In the genomic region with DNA sequence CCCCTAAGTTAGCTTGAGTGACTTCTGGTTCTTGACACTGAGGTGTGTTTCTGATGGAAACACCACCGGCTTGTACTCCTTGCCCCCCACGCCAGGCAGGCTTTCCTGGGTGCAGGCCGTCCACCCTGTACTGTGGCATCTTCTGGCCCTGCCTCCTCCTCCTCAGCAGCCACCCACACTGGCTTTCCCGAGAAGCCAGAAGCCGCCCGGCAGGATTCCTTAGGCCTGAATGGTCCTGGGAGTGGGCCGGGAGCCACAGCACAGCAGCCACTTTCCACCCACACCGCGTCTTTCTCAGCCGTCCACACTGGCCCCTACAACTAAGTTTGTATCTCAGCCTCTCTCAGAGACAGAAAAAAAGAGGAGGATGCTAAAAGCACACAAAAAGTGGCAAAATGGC, we compare ENCODE assay signal across 12 cellular contexts. TPM values are rescaled to one million over a fixed set of nuclear protein-coding genes. Genes with fewer than 3 reads are reported as not detected.
DNase-seq lines count a peak whose midpoint lies in the region; ATAC-seq and TF ChIP-seq lines count a peak whose summit lies in the region.
"Had no signal": no experiment of that assay in that cellular context is flagged by ENCODE, and none has a peak within 500 bp of the region (broad histone marks: within the 10 kb centered on the region; RNA-seq: fewer than 3 reads in every experiment).

No MANE protein-coding gene starts in this region.

- H2BK12ac ChIP-seq in mesenchymal stem cell (ENCODE audit: low read length in 2 of 2) = peak overlapping the region in 1 of 2 experiments; percentile 48

- no peak overlapping the region for H2AK5ac ChIP-seq in mesenchymal stem cell (ENCODE audit: low read length, severe bottlenecking)

- no peak overlapping the region for H3K9ac ChIP-seq in mesenchymal stem cell (ENCODE audit: low read length)

- H4K91ac ChIP-seq in mesenchymal stem cell (ENCODE audit: low read length) = peak overlapping the region; percentile 62

- no peaks in the 10 kb centered on the region for H3K9me3 Mint-ChIP-seq in chondrocyte (ENCODE audit: low read depth)
- H3K9me3 Mint-ChIP-seq: T-helper 1 cell treated with Interleukin-12 subunit alpha and Interleukin-12 subunit beta and Interleukin-4 antibody, amounts not matched to agents 30 μg/mL and 1 μg/mL, for 36 hours had no signal

- no peak overlapping the region for H3K4me2 ChIP-seq in mesenchymal stem cell (ENCODE audit: low read length, poor library complexity, severe bottlenecking)

- no peak overlapping the region for H2AFZ ChIP-seq in mesenchymal stem cell (ENCODE audit: low read depth, low read length)

- H3K27me3 ChIP-seq in mesenchymal stem cell (ENCODE audit: control insufficient read depth in 1 of 2, insufficient read depth in 1 of 2, low read length in 2 of 2) = no peaks in the 10 kb centered on the region
- H3K27me3 ChIP-seq in vagina = no peaks in the 10 kb centered on the region

- intact Hi-C loops in Right ventricle myocardium superior (cut with DNase I) (no loop called here), cardiac septum (cut with DNase I) (no loop called here), vagina (cut with DNase I) (no loop called here)

- no peak for TF ChIP-seq POLR2A in vagina (IDR thresholded peaks at IDR 0.05)

- TF ChIP-seq CTCF in chondrocyte (IDR thresholded peaks at IDR 0.05) = no peak
- no peak for TF ChIP-seq CTCF in vagina (IDR thresholded peaks at IDR 0.05)

- H3K79me1 ChIP-seq in mesenchymal stem cell (replicated peaks; ENCODE audit: low read length, poor library complexity, severe bottlenecking) = peaks cover 4% of the 10 kb centered on the region

- H3K4me1 ChIP-seq in mesenchymal stem cell (ENCODE audit: control insufficient read depth, insufficient read depth, low read depth, low read length) (peaks cover 19% of the 10 kb centered on the region), vagina (peaks cover 32% of the 10 kb centered on the region)

- H3K4me3 ChIP-seq in mesenchymal stem cell (ENCODE audit: insufficient read depth in 1 of 2, low read depth in 1 of 2, low read length in 2 of 2) (no peak overlapping the region), vagina (no peak overlapping the region)
- H3K4me3 ChIP-seq: tibial artery had no signal

- no peak overlapping the region for H3K14ac ChIP-seq in mesenchymal stem cell (ENCODE audit: low read length in 2 of 2)

- H3K4ac ChIP-seq in mesenchymal stem cell (ENCODE audit: low read depth in 1 of 2, low read length in 2 of 2) = peak overlapping the region in 1 of 2 experiments; percentile 56

- no peak overlapping the region for H2BK120ac ChIP-seq in mesenchymal stem cell (ENCODE audit: low read depth, low read length)

- peak; percentile 24 for DNase-seq in Right ventricle myocardium superior
- no peak for DNase-seq in cardiac septum (ENCODE audit: low spot score)
- peak; percentile 82 for DNase-seq in chondrocyte (ENCODE audit: low spot score)
- DNase-seq in mesenchymal stem cell = no peak
- peak in 1 of 2 donors; percentile 96 for DNase-seq in vagina (ENCODE audit: extremely low spot score in 2 of 2)
- no peak for DNase-seq in left lobe of liver (ENCODE audit: low spot score)
- DNase-seq: activated naive CD4-positive, alpha-beta T cell treated with anti-CD3 and anti-CD28 coated beads, Interleukin-2, amount 50 U/mL, for 16 hours; NCI-H2171 treated with DMSO at 0.1 percent for 48 hours; tibial artery had no signal

- no peak overlapping the region for H3K4me3 Mint-ChIP-seq in chondrocyte (ENCODE audit: unreplicated experiment)
- H3K4me3 Mint-ChIP-seq: T-helper 1 cell treated with Interleukin-12 subunit alpha and Interleukin-12 subunit beta and Interleukin-4 antibody, amounts not matched to agents 30 μg/mL and 1 μg/mL, for 36 hours had no signal

- H3K9me3 ChIP-seq in mesenchymal stem cell (ENCODE audit: control insufficient read depth, low read length) (no peaks in the 10 kb centered on the region), vagina (no peaks in the 10 kb centered on the region)
- H3K9me3 ChIP-seq: tibial artery had no signal

- WGBS in mesenchymal stem cell = 77% methylated on average over 7 of the region's 10 CpGs

- peaks cover 0 to 3% of the 10 kb centered on the region in 2 experiments for H3K36me3 ChIP-seq in mesenchymal stem cell (ENCODE audit: control insufficient read depth in 1 of 2, insufficient read depth in 2 of 2, low read depth in 1 of 2, low read length in 2 of 2)
- no peaks in the 10 kb centered on the region for H3K36me3 ChIP-seq in vagina
- H3K36me3 ChIP-seq: tibial artery had no signal

- no peaks in the 10 kb centered on the region for H3K27me3 Mint-ChIP-seq in chondrocyte (ENCODE audit: low read depth)

- no peak overlapping the region for H2BK5ac ChIP-seq in mesenchymal stem cell (ENCODE audit: low read depth, low read length, poor library complexity, severe bottlenecking)

- peak overlapping the region; percentile 68 for H3K27ac Mint-ChIP-seq in chondrocyte (ENCODE audit: unreplicated experiment)
- H3K27ac Mint-ChIP-seq: T-helper 1 cell treated with Interleukin-12 subunit alpha and Interleukin-12 subunit beta and Interleukin-4 antibody, amounts not matched to agents 30 μg/mL and 1 μg/mL, for 36 hours had no signal

- ATAC-seq in Right ventricle myocardium superior (ENCODE audit: poor library complexity) (no peak), GM21381 (IDR thresholded peaks at IDR 0.05; ENCODE audit: unreplicated experiment) (no peak), GM19463 (IDR thresholded peaks at IDR 0.05; ENCODE audit: unreplicated experiment) (no peak), left lobe of liver (no peak)

- H4K8ac ChIP-seq in mesenchymal stem cell (ENCODE audit: low read length) = peak overlapping the region; percentile 66

- H3K27ac ChIP-seq in mesenchymal stem cell (ENCODE audit: low read length, poor library complexity, severe bottlenecking) = no peak overlapping the region
- H3K27ac ChIP-seq in vagina = peak overlapping the region; percentile 75
- H3K27ac ChIP-seq: tibial artery had no signal

- H3K18ac ChIP-seq in mesenchymal stem cell (ENCODE audit: low read depth in 1 of 2, low read length in 2 of 2) = peak overlapping the region in 1 of 2 experiments; percentile 61

- peak overlapping the region; percentile 12 for H2BK15ac ChIP-seq in mesenchymal stem cell (ENCODE audit: low read depth, poor library complexity, severe bottlenecking)

- H3K36me3 Mint-ChIP-seq in chondrocyte (ENCODE audit: low read depth) = no peaks in the 10 kb centered on the region

- H3K23ac ChIP-seq in mesenchymal stem cell (ENCODE audit: low read length in 2 of 2) = no peak overlapping the region

- H3K4me1 Mint-ChIP-seq in chondrocyte (ENCODE audit: low read depth) = peaks cover 26% of the 10 kb centered on the region

RNA-seq across cellular contexts. Expression of a gene that starts 2.1 kb away (rescaled TPM):
- total RNA-seq in Right ventricle myocardium superior = 13.8 TPM
- 7.9 TPM for total RNA-seq in cardiac septum
- 0.99 to 5.4 TPM (median 5.1 TPM) in 3 replicates for total RNA-seq in chondrocyte
- 34.5 TPM for polyA plus RNA-seq in mesenchymal stem cell (2013, experiment 1 of 2)
- polyA plus RNA-seq in mesenchymal stem cell (2013, experiment 2 of 2) = 31.5 TPM
- 32.2 TPM for total RNA-seq in vagina
- 20.2 TPM for total RNA-seq in left lobe of liver

RNA-seq across cellular contexts. Expression of a gene that starts 10.9 kb away (rescaled TPM):
- total RNA-seq in Right ventricle myocardium superior (25.4 TPM), cardiac septum (23.5 TPM), chondrocyte (27.6 to 32.1 TPM (median 29.1 TPM) in 3 replicates), vagina (32.2 TPM), left lobe of liver (140 TPM)
- 16.2 TPM for polyA plus RNA-seq in mesenchymal stem cell (2013, experiment 1 of 2)
- 16.1 TPM for polyA plus RNA-seq in mesenchymal stem cell (2013, experiment 2 of 2)

RNA-seq across cellular contexts. Expression of a gene that starts 26.1 kb away (rescaled TPM):
- 78.2 TPM for total RNA-seq in Right ventricle myocardium superior
- total RNA-seq in cardiac septum = 96.5 TPM
- 141 to 143 TPM (median 141 TPM) in 3 replicates for total RNA-seq in chondrocyte
- 117 TPM for polyA plus RNA-seq in mesenchymal stem cell (2013, experiment 1 of 2)
- polyA plus RNA-seq in mesenchymal stem cell (2013, experiment 2 of 2) = 121 TPM
- total RNA-seq in vagina = 24.8 TPM
- total RNA-seq in left lobe of liver = 48.3 TPM

Comparison
In these comparisons a context has a peak if more than half of its experiments do, and no peak if none do; other contexts are left out.
1. DNase-seq: peak in Right ventricle myocardium superior (single experiment) and chondrocyte (single experiment); none in cardiac septum (single experiment), mesenchymal stem cell (single experiment) and left lobe of liver (single experiment).